23 cellular contexts compared by ENCODE assay signal in the genomic region with DNA sequence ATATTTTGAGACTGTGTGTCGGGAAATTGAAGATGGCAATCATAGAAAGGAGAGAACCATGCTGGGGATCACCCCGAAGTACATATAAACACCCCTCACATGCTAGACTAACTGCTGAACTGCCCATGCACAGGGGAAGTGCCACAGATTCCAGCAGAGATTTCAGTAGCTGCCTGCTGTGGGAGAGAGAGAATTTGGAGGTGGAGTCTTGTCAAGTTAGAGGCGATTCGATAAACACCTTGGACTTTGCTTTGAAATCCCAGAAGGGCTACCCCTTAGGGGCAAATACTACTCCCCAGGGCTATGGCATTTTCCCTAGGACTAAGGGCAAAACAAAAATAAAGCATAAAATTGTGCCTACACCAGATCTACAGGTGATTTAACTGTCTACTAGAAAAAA.
"Had no signal": no experiment of that assay in that cellular context is flagged by ENCODE, and none has a peak within 500 bp of the region (broad histone marks: within the 10 kb centered on the region; RNA-seq: fewer than 3 reads in every experiment).

No MANE protein-coding gene starts in this region.

- H3K27ac ChIP-seq: colonic mucosa, foreskin keratinocyte, ovary, suprapubic skin, thyroid gland, upper lobe of left lung, uterus had no signal

- H3K27me3 ChIP-seq: colonic mucosa, foreskin keratinocyte, ovary, suprapubic skin, thyroid gland, upper lobe of left lung, uterus had no signal

- H3K36me3 Mint-ChIP-seq: natural killer cell had no signal

- H3K9me3 ChIP-seq: colonic mucosa, ovary, suprapubic skin, thyroid gland, upper lobe of left lung, uterus had no signal

- H3K36me3 ChIP-seq: colonic mucosa, ovary, suprapubic skin, thyroid gland, upper lobe of left lung, uterus had no signal

- ATAC-seq: foreskin keratinocyte; left cardiac atrium; natural killer cell; right cardiac atrium; stimulated activated naive CD8-positive, alpha-beta T cell treated with anti-CD3 and anti-CD28 coated beads, Interleukin-15, Interleukin-2, amounts not matched to agents 100 U/mL and 50 U/mL, for 24 hours had no signal

- DNase-seq: cerebellar nuclear complex; colonic mucosa; dermis blood vessel endothelial cell; erythroblast; foreskin keratinocyte; head of caudate nucleus; hypothalamus; kidney; left cardiac atrium; mammary epithelial cell; natural killer cell; ovary; right cardiac atrium; stimulated activated CD4-positive, alpha-beta T cell treated with anti-CD3 and anti-CD28 coated beads, Interleukin-2, amount 100 ng/mL, for 48 hours; stimulated activated naive CD8-positive, alpha-beta T cell treated with anti-CD3 and anti-CD28 coated beads, Interleukin-15, Interleukin-2, amounts not matched to agents 100 U/mL and 50 U/mL, for 24 hours; thyroid gland; upper lobe of left lung; uterus had no signal

- FAIRE-seq: endothelial cell of umbilical vein, kidney had no signal

- H3K9me3 Mint-ChIP-seq: natural killer cell, neural crest cell had no signal

- H3K27ac Mint-ChIP-seq: mesothelial cell of epicardium had no signal

- H3K4me3 ChIP-seq: colonic mucosa, ovary, smooth muscle cell, suprapubic skin, thyroid gland, upper lobe of left lung, uterus had no signal

- H3K4me2 ChIP-seq: smooth muscle cell had no signal

- H3K4me1 Mint-ChIP-seq: mesothelial cell of epicardium had no signal

- H3K4me3 Mint-ChIP-seq: mesothelial cell of epicardium, natural killer cell, neural crest cell had no signal

- H3K4me1 ChIP-seq: colonic mucosa, suprapubic skin, thyroid gland, upper lobe of left lung, uterus had no signal
